ENCODE assay signal across 1 cellular context in genomic region chr19:40210919-40211318, GRCh38.
A peak's percentile ranks its signal among the peaks of the same experiment; 100 is the strongest.
TF ChIP-seq lines count a peak whose summit lies in the region.

No MANE protein-coding gene starts in this region.

TF ChIP-seq in H1, 55 proteins besides CTCF, POLR2A, EP300 and RAD21:
- peak; percentile 25; the same call in 1 of the 2 replicates for TF ChIP-seq TBP (IDR thresholded peaks at IDR 0.05; ENCODE audit: low read depth, low read length)
- no peak for TF ChIP-seq E2F6 (IDR thresholded peaks at IDR 0.05)
- TF ChIP-seq SIN3A (conservative IDR thresholded peaks at IDR 0.05 in 1 of 2, IDR thresholded peaks at IDR 0.05 in 1 of 2; ENCODE audit: low read depth in 1 of 2, low read length in 2 of 2) = no peak
- TF ChIP-seq KDM4A (IDR thresholded peaks at IDR 0.05; ENCODE audit: low read depth, low read length, severe bottlenecking) = no peak
- TF ChIP-seq PHF8 (conservative IDR thresholded peaks at IDR 0.05; ENCODE audit: low read depth, low read length) = no peak
